ENCODE assay signal across 12 cellular contexts in the genomic region with DNA sequence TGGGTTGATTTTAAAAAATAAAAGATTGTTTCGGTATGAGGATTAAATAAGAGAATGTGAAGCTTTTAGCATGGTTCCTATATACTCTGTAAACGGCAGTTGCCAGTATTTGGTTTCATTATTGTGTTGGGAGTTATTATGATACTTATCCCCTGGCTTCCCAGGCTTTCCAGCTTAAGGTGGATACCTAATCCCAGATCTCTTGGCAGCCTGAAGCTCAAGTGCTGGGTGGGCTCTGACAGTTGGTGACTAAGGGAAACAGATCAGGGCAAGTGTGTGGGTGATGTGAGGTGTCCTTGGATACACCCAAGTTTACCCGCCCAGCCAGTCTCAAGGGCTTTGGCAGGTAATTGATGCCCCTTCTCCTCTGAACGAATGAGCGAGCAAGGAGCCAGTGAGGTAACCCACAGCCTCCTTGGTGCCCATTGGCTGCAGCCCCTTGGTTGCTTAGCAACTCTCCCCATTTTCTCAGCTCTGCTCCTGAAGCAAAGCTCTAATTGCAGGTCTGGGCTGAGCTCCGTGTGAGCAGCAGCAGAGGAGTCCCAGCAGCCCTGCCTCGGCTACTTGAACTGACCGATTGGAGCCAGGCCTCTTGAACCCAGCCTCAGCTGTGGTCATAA. TPM values are rescaled to one million over a fixed set of nuclear protein-coding genes. Genes with fewer than 3 reads are reported as not detected.
DNase-seq lines count a peak whose midpoint lies in the region; FAIRE-seq and TF ChIP-seq lines count a peak whose summit lies in the region.
"Had no signal": no experiment of that assay in that cellular context is flagged by ENCODE, and none has a peak within 500 bp of the region (broad histone marks: within the 10 kb centered on the region; RNA-seq: fewer than 3 reads in every experiment).

No MANE protein-coding gene starts in this region.

- no peak for FAIRE-seq in H54 (lab: Jason Lieb, UNC)
- FAIRE-seq in GM12891 (lab: Jason Lieb, UNC): no peak
- FAIRE-seq: GM12878 had no signal

- TF ChIP-seq POLR2A in H54 (IDR thresholded peaks at IDR 0.05; ENCODE audit: low read depth, low read length) (no peak), GM12891 (IDR thresholded peaks at IDR 0.05; ENCODE audit: low read depth, low read length) (no peak)

- DNase-seq in NCI-H1417 treated with DMSO at 0.1 percent for 48 hours (lab: John Stamatoyannopoulos, UW): peak; percentile 81
- peak; percentile 99 for DNase-seq in NCI-H82 (lab: John Stamatoyannopoulos, UW)
- DNase-seq in head of caudate nucleus: peak in 30 of 42 donors; percentile 29 to 81 (median 56)
- no peak for DNase-seq in H54 (ENCODE audit: insufficient read length, low spot score)
- DNase-seq in activated CD4-positive, alpha-beta T cell treated with anti-CD3 and anti-CD28 coated beads, Interleukin-2, amount 50 U/mL, for 4 hours: no peak
- no peak for DNase-seq in GM12891 (ENCODE audit: insufficient read length, low spot score)
- DNase-seq: activated CD4-positive, alpha-beta T cell treated with anti-CD3 and anti-CD28 coated beads, Interleukin-2, amount 10 ng/mL, durations not matched to agents 24 days and 14 days; cerebellar nuclear complex; stimulated activated naive CD8-positive, alpha-beta T cell treated with anti-CD3 and anti-CD28 coated beads, Interleukin-15, Interleukin-2, amounts not matched to agents 100 U/mL and 50 U/mL, for 24 hours; SW 1271 had no signal

- peak overlapping the region; percentile 100 for H3K27ac ChIP-seq in temporal lobe (ENCODE audit: low read depth, low read length)

- intact Hi-C loops in head of caudate nucleus (cut with DNase I): no loop called here

TF ChIP-seq in GM12891, 5 proteins besides CTCF, POLR2A, EP300 and RAD21:
- TF ChIP-seq POLR2AphosphoS5 (IDR thresholded peaks at IDR 0.05; ENCODE audit: low read depth, low read length) (no peak), TAF1 (IDR thresholded peaks at IDR 0.05; ENCODE audit: low read depth, low read length) (no peak), SPI1 (IDR thresholded peaks at IDR 0.05; ENCODE audit: low read depth, low read length) (no peak), POU2F2 (IDR thresholded peaks at IDR 0.05; ENCODE audit: low read depth, low read length) (no peak), PAX5 (IDR thresholded peaks at IDR 0.05; ENCODE audit: insufficient read depth, low read length, severe bottlenecking) (no peak)

RNA-seq across cellular contexts. Expression of gene IPO13, which starts 6.1 kb away (rescaled TPM):
- 14.0 TPM for total RNA-seq in temporal lobe
- 9.3 TPM for polyA plus RNA-seq in GM12891 (2012; ENCODE audit: low read depth, missing spikeins)

RNA-seq across cellular contexts. Expression of gene DPH2, which starts 17.0 kb away (rescaled TPM):
- 12.3 TPM for total RNA-seq in temporal lobe
- polyA plus RNA-seq in GM12891 (2012; ENCODE audit: low read depth, missing spikeins): 25.5 TPM

RNA-seq across cellular contexts. Expression of gene ARTN, which starts 19.2 kb away (rescaled TPM):
- 0.49 TPM for total RNA-seq in temporal lobe
- polyA plus RNA-seq in GM12891 (2012; ENCODE audit: low read depth, missing spikeins): 2.9 TPM
- total RNA-seq: activated CD4-positive, alpha-beta T cell treated with anti-CD3 and anti-CD28 coated beads, Interleukin-2, amount 10 ng/mL, durations not matched to agents 24 days and 14 days had no signal

RNA-seq across cellular contexts. Expression of gene ATP6V0B, which starts 21.9 kb away (rescaled TPM):
- total RNA-seq in temporal lobe: 102 TPM
- 66.5 TPM for polyA plus RNA-seq in GM12891 (2012; ENCODE audit: low read depth, missing spikeins)

RNA-seq across cellular contexts. Expression of gene B4GALT2, which starts 26.2 kb away (rescaled TPM):
- total RNA-seq in temporal lobe: 50.4 TPM
- polyA plus RNA-seq in GM12891 (2012; ENCODE audit: low read depth, missing spikeins): 15.6 TPM

Comparison
In these comparisons a context has a peak if more than half of its experiments do, and no peak if none do; other contexts are left out.
1. DNase-seq: peak in NCI-H1417 treated with DMSO at 0.1 percent for 48 hours (single experiment), NCI-H82 (single experiment) and head of caudate nucleus (30 of 42); none in H54 (single experiment), activated CD4-positive, alpha-beta T cell treated with anti-CD3 and anti-CD28 coated beads, Interleukin-2, amount 50 U/mL, for 4 hours (0 of 2) and GM12891 (single experiment).